ENCODE assay signal across 8 cellular contexts in the genomic region with DNA sequence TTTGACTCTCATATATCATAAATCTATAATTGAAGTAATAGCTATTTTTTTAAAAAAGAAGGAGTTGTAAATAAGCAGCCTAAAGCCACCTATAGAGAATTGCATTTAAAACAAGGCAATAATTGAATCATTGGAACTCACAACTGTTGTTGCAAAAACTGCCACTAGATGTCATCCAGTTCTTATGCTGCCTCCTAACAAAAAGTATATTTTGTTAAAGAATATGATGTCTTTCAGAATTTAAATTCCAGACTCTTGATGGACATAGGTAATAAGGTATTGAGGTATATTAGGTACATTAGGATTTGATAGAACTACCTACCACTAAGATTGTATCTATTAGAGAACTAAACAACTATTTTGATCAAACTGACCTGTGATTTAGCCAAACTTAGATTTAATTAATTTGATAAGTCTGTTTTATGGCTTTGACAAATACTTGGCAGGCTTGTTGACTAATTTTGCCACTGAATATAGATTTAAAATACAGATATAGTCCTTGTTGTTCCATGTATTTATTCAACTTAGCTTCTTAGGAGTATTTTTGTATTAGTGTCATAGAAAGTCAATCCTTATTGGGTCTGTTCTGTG.
DNase-seq lines count a peak whose midpoint lies in the region; ATAC-seq, FAIRE-seq and TF ChIP-seq lines count a peak whose summit lies in the region.

No MANE protein-coding gene starts in this region.

- DNase-seq in D721Med (ENCODE audit: insufficient read length, low spot score), result no peak
- peak; percentile 9 for DNase-seq in HS-5 (ENCODE audit: low read depth)
- DNase-seq in amniotic epithelial cell (ENCODE audit: low read depth), result peak; percentile 0

- no peak overlapping the region for H3K27ac ChIP-seq in liver (ENCODE audit: low read depth in 1 of 2, low read length in 2 of 2)

- ATAC-seq in HG02642 (IDR thresholded peaks at IDR 0.05; ENCODE audit: poor library complexity, unreplicated experiment) (no peak), HG03469 (IDR thresholded peaks at IDR 0.05; ENCODE audit: unreplicated experiment) (no peak), HG02588 (IDR thresholded peaks at IDR 0.05; ENCODE audit: unreplicated experiment) (no peak)
- ATAC-seq in stimulated activated memory B cell treated with anti-CD40 and anti-IgM and Interleukin-4, amounts not matched to agents 10 μg/mL and 1 μg/mL and 100 μg/mL, for 72 hours, result no peak

- H3K9ac ChIP-seq in liver (ENCODE audit: low read depth in 1 of 2, low read length in 2 of 2), result no peak overlapping the region

- TF ChIP-seq CTCF in D721Med (IDR thresholded peaks at IDR 0.05; ENCODE audit: insufficient read depth, missing control alignments) (peak; percentile 71), liver (IDR thresholded peaks at IDR 0.05; ENCODE audit: low read depth, low read length, missing input control) (peak; percentile 47)

- no peaks in the 10 kb centered on the region for H3K36me3 Mint-ChIP-seq in stimulated activated memory B cell treated with anti-CD40 and anti-IgM and Interleukin-4, amounts not matched to agents 10 μg/mL and 1 μg/mL and 100 μg/mL, for 72 hours

- no peaks in the 10 kb centered on the region for H3K9me3 ChIP-seq in liver (ENCODE audit: control insufficient read depth in 4 of 4, low read length in 3 of 4)

- H3K4me1 ChIP-seq in liver (ENCODE audit: control insufficient read depth in 4 of 4, insufficient read depth in 4 of 4, low read length in 3 of 4), result no peaks in the 10 kb centered on the region

- H3K4me3 Mint-ChIP-seq in stimulated activated memory B cell treated with anti-CD40 and anti-IgM and Interleukin-4, amounts not matched to agents 10 μg/mL and 1 μg/mL and 100 μg/mL, for 72 hours, result no peak overlapping the region

- no peaks in the 10 kb centered on the region for H3K27me3 Mint-ChIP-seq in stimulated activated memory B cell treated with anti-CD40 and anti-IgM and Interleukin-4, amounts not matched to agents 10 μg/mL and 1 μg/mL and 100 μg/mL, for 72 hours

- H3K4me3 ChIP-seq in liver (ENCODE audit: low read depth in 1 of 3, low read length in 3 of 3), result no peak overlapping the region

- no peaks in the 10 kb centered on the region for H3K4me1 Mint-ChIP-seq in stimulated activated memory B cell treated with anti-CD40 and anti-IgM and Interleukin-4, amounts not matched to agents 10 μg/mL and 1 μg/mL and 100 μg/mL, for 72 hours

- H3K27ac Mint-ChIP-seq in stimulated activated memory B cell treated with anti-CD40 and anti-IgM and Interleukin-4, amounts not matched to agents 10 μg/mL and 1 μg/mL and 100 μg/mL, for 72 hours, result no peak overlapping the region

- TF ChIP-seq RAD21 in liver (IDR thresholded peaks at IDR 0.05), result peak; percentile 66 to 74

- H3K36me3 ChIP-seq in liver (ENCODE audit: control insufficient read depth in 4 of 4, insufficient read depth in 3 of 4, low read depth in 1 of 4, low read length in 3 of 4), result no peaks in the 10 kb centered on the region

- no peak for FAIRE-seq in D721Med (lab: Jason Lieb, UNC)

- no peaks in the 10 kb centered on the region for H3K27me3 ChIP-seq in liver (ENCODE audit: control insufficient read depth in 4 of 4, insufficient read depth in 4 of 4, low read length in 3 of 4)

- H3K9me3 Mint-ChIP-seq in stimulated activated memory B cell treated with anti-CD40 and anti-IgM and Interleukin-4, amounts not matched to agents 10 μg/mL and 1 μg/mL and 100 μg/mL, for 72 hours, result no peaks in the 10 kb centered on the region

TF ChIP-seq in liver, 16 proteins besides CTCF, POLR2A, EP300 and RAD21:
- TF ChIP-seq HNF4A (conservative IDR thresholded peaks at IDR 0.05) (no peak), FOXA2 (IDR thresholded peaks at IDR 0.05) (no peak), SP1 (IDR thresholded peaks at IDR 0.05) (no peak), HNF4G (IDR thresholded peaks at IDR 0.05) (no peak), GABPA (IDR thresholded peaks at IDR 0.05 in 1 of 2, conservative IDR thresholded peaks at IDR 0.05 in 1 of 2) (no peak), JUND (IDR thresholded peaks at IDR 0.05) (no peak), TAF1 (conservative IDR thresholded peaks at IDR 0.05) (no peak)
- TF ChIP-seq, protein P1, sequence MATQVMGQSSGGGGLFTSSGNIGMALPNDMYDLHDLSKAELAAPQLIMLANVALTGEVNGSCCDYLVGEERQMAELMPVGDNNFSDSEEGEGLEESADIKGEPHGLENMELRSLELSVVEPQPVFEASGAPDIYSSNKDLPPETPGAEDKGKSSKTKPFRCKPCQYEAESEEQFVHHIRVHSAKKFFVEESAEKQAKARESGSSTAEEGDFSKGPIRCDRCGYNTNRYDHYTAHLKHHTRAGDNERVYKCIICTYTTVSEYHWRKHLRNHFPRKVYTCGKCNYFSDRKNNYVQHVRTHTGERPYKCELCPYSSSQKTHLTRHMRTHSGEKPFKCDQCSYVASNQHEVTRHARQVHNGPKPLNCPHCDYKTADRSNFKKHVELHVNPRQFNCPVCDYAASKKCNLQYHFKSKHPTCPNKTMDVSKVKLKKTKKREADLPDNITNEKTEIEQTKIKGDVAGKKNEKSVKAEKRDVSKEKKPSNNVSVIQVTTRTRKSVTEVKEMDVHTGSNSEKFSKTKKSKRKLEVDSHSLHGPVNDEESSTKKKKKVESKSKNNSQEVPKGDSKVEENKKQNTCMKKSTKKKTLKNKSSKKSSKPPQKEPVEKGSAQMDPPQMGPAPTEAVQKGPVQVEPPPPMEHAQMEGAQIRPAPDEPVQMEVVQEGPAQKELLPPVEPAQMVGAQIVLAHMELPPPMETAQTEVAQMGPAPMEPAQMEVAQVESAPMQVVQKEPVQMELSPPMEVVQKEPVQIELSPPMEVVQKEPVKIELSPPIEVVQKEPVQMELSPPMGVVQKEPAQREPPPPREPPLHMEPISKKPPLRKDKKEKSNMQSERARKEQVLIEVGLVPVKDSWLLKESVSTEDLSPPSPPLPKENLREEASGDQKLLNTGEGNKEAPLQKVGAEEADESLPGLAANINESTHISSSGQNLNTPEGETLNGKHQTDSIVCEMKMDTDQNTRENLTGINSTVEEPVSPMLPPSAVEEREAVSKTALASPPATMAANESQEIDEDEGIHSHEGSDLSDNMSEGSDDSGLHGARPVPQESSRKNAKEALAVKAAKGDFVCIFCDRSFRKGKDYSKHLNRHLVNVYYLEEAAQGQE (IDR thresholded peaks at IDR 0.05), result no peak
- TF ChIP-seq, protein P2, sequence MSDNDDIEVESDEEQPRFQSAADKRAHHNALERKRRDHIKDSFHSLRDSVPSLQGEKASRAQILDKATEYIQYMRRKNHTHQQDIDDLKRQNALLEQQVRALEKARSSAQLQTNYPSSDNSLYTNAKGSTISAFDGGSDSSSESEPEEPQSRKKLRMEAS (IDR thresholded peaks at IDR 0.05), result no peak
- TF ChIP-seq, protein P3, sequence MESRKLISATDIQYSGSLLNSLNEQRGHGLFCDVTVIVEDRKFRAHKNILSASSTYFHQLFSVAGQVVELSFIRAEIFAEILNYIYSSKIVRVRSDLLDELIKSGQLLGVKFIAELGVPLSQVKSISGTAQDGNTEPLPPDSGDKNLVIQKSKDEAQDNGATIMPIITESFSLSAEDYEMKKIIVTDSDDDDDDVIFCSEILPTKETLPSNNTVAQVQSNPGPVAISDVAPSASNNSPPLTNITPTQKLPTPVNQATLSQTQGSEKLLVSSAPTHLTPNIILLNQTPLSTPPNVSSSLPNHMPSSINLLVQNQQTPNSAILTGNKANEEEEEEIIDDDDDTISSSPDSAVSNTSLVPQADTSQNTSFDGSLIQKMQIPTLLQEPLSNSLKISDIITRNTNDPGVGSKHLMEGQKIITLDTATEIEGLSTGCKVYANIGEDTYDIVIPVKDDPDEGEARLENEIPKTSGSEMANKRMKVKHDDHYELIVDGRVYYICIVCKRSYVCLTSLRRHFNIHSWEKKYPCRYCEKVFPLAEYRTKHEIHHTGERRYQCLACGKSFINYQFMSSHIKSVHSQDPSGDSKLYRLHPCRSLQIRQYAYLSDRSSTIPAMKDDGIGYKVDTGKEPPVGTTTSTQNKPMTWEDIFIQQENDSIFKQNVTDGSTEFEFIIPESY (IDR thresholded peaks at IDR 0.05), result no peak
TF ChIP-seq in liver: peak in this region for 0.
